In the genomic region with DNA sequence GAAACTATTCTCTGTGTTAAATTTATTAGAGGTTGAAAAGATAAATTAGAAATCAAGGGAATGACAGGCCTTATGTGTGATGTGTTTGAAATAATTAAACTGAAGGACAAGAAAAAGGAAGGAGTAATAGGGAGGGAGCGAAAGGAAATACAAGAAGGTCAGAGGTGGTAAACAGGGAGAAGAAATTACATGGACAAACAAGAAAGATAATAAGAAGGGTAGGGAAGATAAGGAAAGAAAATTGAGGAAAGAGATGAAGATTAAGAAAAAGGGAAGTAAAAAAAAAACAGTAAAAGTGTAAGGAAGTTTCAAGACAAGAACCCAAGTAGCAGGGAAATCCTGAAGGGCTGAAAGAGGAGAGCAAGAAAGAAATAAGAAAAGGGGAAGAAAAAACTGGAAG, we compare ENCODE assay signal across 11 cellular contexts. TPM values are rescaled to one million over a fixed set of nuclear protein-coding genes. Genes with fewer than 3 reads are reported as not detected.
DNase-seq lines count a peak whose midpoint lies in the region; ATAC-seq, FAIRE-seq and TF ChIP-seq lines count a peak whose summit lies in the region.
"Had no signal": no experiment of that assay in that cellular context is flagged by ENCODE, and none has a peak within 500 bp of the region (broad histone marks: within the 10 kb centered on the region; RNA-seq: fewer than 3 reads in every experiment).

No MANE protein-coding gene starts in this region.

- H3K9me1 ChIP-seq in K562 (ENCODE audit: control insufficient read depth, insufficient read depth, low read length), result no peaks in the 10 kb centered on the region

- no peak for TF ChIP-seq EP300 in K562 (IDR thresholded peaks at IDR 0.05; ENCODE audit: low read length)

- no peaks in the 10 kb centered on the region for H3K9me3 Mint-ChIP-seq in activated naive CD8-positive, alpha-beta T cell (ENCODE audit: low read depth)
- no peaks in the 10 kb centered on the region for H3K9me3 Mint-ChIP-seq in activated naive CD8-positive, alpha-beta T cell treated with anti-CD3 and anti-CD28 coated beads, Interleukin-2, amount 50 U/mL, for 24 hours
- H3K9me3 Mint-ChIP-seq in mesothelial cell of epicardium (no peaks in the 10 kb centered on the region), type B pancreatic cell (no peaks in the 10 kb centered on the region)
- H3K9me3 Mint-ChIP-seq: natural killer cell had no signal

- H3K9me3 ChIP-seq in K562 (replicated peaks; ENCODE audit: control insufficient read depth, insufficient read depth, low read depth, low read length), result no peaks in the 10 kb centered on the region

- no peak overlapping the region for H3K9ac ChIP-seq in K562 (ENCODE audit: insufficient read depth in 1 of 2, low read depth in 2 of 2, low read length in 2 of 2)

- TF ChIP-seq RAD21 in K562 (CRISPR knock-in tag; conservative IDR thresholded peaks at IDR 0.05 in 1 of 2, IDR thresholded peaks at IDR 0.05 in 1 of 2), result no peak

- no peak for DNase-seq in activated naive CD8-positive, alpha-beta T cell treated with anti-CD3 and anti-CD28 coated beads, Interleukin-2, amount 50 U/mL, for 24 hours
- DNase-seq in K562 (ENCODE audit: extremely low read depth in 1 of 4, low spot score in 3 of 4) (no peak), mesothelial cell of epicardium (ENCODE audit: low spot score in 2 of 2, unreplicated experiment in 2 of 2) (no peak), type B pancreatic cell (ENCODE audit: extremely low spot score, unreplicated experiment) (no peak), frontal cortex (ENCODE audit: low spot score in 2 of 2) (no peak)
- DNase-seq: natural killer cell had no signal

- no peak for TF ChIP-seq POLR2A in K562 (conservative IDR thresholded peaks at IDR 0.05)

- no peaks in the 10 kb centered on the region for H3K79me2 ChIP-seq in K562 (ENCODE audit: control insufficient read depth, insufficient read depth, low read length)

- no CpG with 5 or more reads among the region's 1 CpG for WGBS in K562 (ENCODE audit: insufficient coverage, low coverage, missing lambda C conversion rate)

- no peak overlapping the region for H3K4me3 Mint-ChIP-seq in activated naive CD8-positive, alpha-beta T cell
- no peak overlapping the region for H3K4me3 Mint-ChIP-seq in activated naive CD8-positive, alpha-beta T cell treated with anti-CD3 and anti-CD28 coated beads, Interleukin-2, amount 50 U/mL, for 24 hours
- H3K4me3 Mint-ChIP-seq in mesothelial cell of epicardium (no peak overlapping the region), type B pancreatic cell (peak overlapping the region; percentile 72)
- H3K4me3 Mint-ChIP-seq: natural killer cell had no signal

- peak overlapping the region; percentile 46 for H3K27ac Mint-ChIP-seq in activated naive CD8-positive, alpha-beta T cell
- no peak overlapping the region for H3K27ac Mint-ChIP-seq in activated naive CD8-positive, alpha-beta T cell treated with anti-CD3 and anti-CD28 coated beads, Interleukin-2, amount 50 U/mL, for 24 hours
- H3K27ac Mint-ChIP-seq in mesothelial cell of epicardium, result peak overlapping the region; percentile 99
- peak overlapping the region; percentile 98 for H3K27ac Mint-ChIP-seq in type B pancreatic cell
- H3K27ac Mint-ChIP-seq: natural killer cell had no signal

- H3K36me3 Mint-ChIP-seq in activated naive CD8-positive, alpha-beta T cell, result peaks cover 7% of the 10 kb centered on the region
- peaks cover 22% of the 10 kb centered on the region for H3K36me3 Mint-ChIP-seq in activated naive CD8-positive, alpha-beta T cell treated with anti-CD3 and anti-CD28 coated beads, Interleukin-2, amount 50 U/mL, for 24 hours (ENCODE audit: low read depth)
- H3K36me3 Mint-ChIP-seq in mesothelial cell of epicardium (peaks cover 5% of the 10 kb centered on the region), type B pancreatic cell (peaks cover 23% of the 10 kb centered on the region)

- no peak overlapping the region for H3K4me2 ChIP-seq in K562 (ENCODE audit: insufficient read depth, low read length)

- BruUV-seq in K562 (replicated peaks; lab: Mats Ljungman, UMichigan), result no TSS peak

- H3K27me3 ChIP-seq in K562 (ENCODE audit: control insufficient read depth in 2 of 2, insufficient read depth in 2 of 2, low read length in 2 of 2), result no peaks in the 10 kb centered on the region

- no peak overlapping the region for H3K27ac ChIP-seq in K562 (ENCODE audit: extremely low read depth, low read depth, low read length)
- H3K27ac ChIP-seq: VCaP had no signal

- peaks cover 7 to 19% of the 10 kb centered on the region in 2 experiments; a peak in 4 of 5 replicates for H3K4me1 ChIP-seq in K562 (replicated peaks in 1 of 2; ENCODE audit: control insufficient read depth in 2 of 2, insufficient read depth in 2 of 2, low read length in 2 of 2)

- no peaks in the 10 kb centered on the region for H4K20me1 ChIP-seq in K562 (replicated peaks; ENCODE audit: control insufficient read depth, insufficient read depth, low read length)

- TF ChIP-seq CTCF in K562 (IDR thresholded peaks at IDR 0.05 in 2 of 3, conservative IDR thresholded peaks at IDR 0.05 in 1 of 3; ENCODE audit: insufficient read depth in 2 of 3, low read depth in 1 of 3, low read length in 3 of 3), result no peak
- TF ChIP-seq CTCF in mesothelial cell of epicardium (IDR thresholded peaks at IDR 0.05; ENCODE audit: unreplicated experiment), result no peak
- TF ChIP-seq CTCF in type B pancreatic cell (conservative IDR thresholded peaks at IDR 0.05), result no peak

- no peak overlapping the region for H2AFZ ChIP-seq in K562 (ENCODE audit: low read depth, low read length)

- intact Hi-C loops in K562 (cut with micrococcal nuclease), result no loop called here

- CTCF ChIA-PET in K562 (lab: Yijun Ruan, JAX; ENCODE audit: low intra/inter-chr PET ratio), result no interaction called here

- in situ Hi-C loops in K562 (cut with MboI), result no loop called here

- no peak for ATAC-seq in activated naive CD8-positive, alpha-beta T cell treated with anti-CD3 and anti-CD28 coated beads, Interleukin-2, amount 50 U/mL, for 24 hours
- ATAC-seq in K562, result no peak
- ATAC-seq in GM21737 (IDR thresholded peaks at IDR 0.05; ENCODE audit: unreplicated experiment), result no peak
- ATAC-seq in GM18870 (IDR thresholded peaks at IDR 0.05; ENCODE audit: unreplicated experiment), result no peak
- ATAC-seq: natural killer cell had no signal

- POLR2A ChIA-PET in K562 (lab: Yijun Ruan, JAX), result interaction anchor here (0.6 to 1.3 kb wide), 2 partner anchors 18 to 29 kb away, joined by 3 to 5 read pairs; no protein-coding TSS in a partner anchor

- no peaks in the 10 kb centered on the region for H3K27me3 Mint-ChIP-seq in activated naive CD8-positive, alpha-beta T cell
- no peaks in the 10 kb centered on the region for H3K27me3 Mint-ChIP-seq in activated naive CD8-positive, alpha-beta T cell treated with anti-CD3 and anti-CD28 coated beads, Interleukin-2, amount 50 U/mL, for 24 hours
- H3K27me3 Mint-ChIP-seq in mesothelial cell of epicardium (ENCODE audit: low read depth) (no peaks in the 10 kb centered on the region), type B pancreatic cell (no peaks in the 10 kb centered on the region)

- H3K4me3 ChIP-seq in K562, result no peak overlapping the region

- FAIRE-seq in K562 (lab: Jason Lieb, UNC) (no peak), frontal cortex (lab: Jason Lieb, UNC) (no peak)
- FAIRE-seq: bronchial epithelial cell had no signal

- peaks cover 47% of the 10 kb centered on the region; the same call in 2 of the 3 replicates for H3K36me3 ChIP-seq in K562 (ENCODE audit: control insufficient read depth, insufficient read depth, low read length)

- H3K4me1 Mint-ChIP-seq in activated naive CD8-positive, alpha-beta T cell (ENCODE audit: low read depth), result peaks cover 3% of the 10 kb centered on the region
- H3K4me1 Mint-ChIP-seq in activated naive CD8-positive, alpha-beta T cell treated with anti-CD3 and anti-CD28 coated beads, Interleukin-2, amount 50 U/mL, for 24 hours, result peaks cover 7% of the 10 kb centered on the region
- H3K4me1 Mint-ChIP-seq in mesothelial cell of epicardium (peaks cover 61% of the 10 kb centered on the region), type B pancreatic cell (ENCODE audit: unreplicated experiment) (peaks cover 20% of the 10 kb centered on the region)
- H3K4me1 Mint-ChIP-seq: natural killer cell had no signal

RNA-seq across cellular contexts. Expression of a gene that starts 26.2 kb away (rescaled TPM):
- 164 and 212 TPM in 2 replicates for total RNA-seq in K562 (2011; cell fraction: chromatin; rRNA removed; ENCODE audit: low replicate concordance)
- 137 and 142 TPM in 2 replicates for total RNA-seq in K562 (2011; cell fraction: nucleolus; rRNA removed)
- 205 and 289 TPM in 2 replicates for total RNA-seq in K562 (2011; cell fraction: nucleoplasm; rRNA removed)
- total RNA-seq in K562 (2014; rRNA removed) (348 and 357 TPM in 2 replicates), K562 (2014; rRNA removed; fragmentation: Illumina TruSeq; extraction: Trizol) (452 and 478 TPM in 2 replicates), K562 (2015; rRNA removed; fragmentation: Illumina TruSeq; extraction: Trizol) (361 and 377 TPM in 2 replicates), K562 (2021) (298 and 301 TPM in 2 replicates), mesothelial cell of epicardium (1,031 to 1,044 TPM (median 1,040 TPM) in 3 replicates), type B pancreatic cell (ENCODE audit: low replicate concordance) (493 and 1,531 TPM in 2 replicates), frontal cortex (34.6 TPM)
- polyA plus RNA-seq in K562 (2011; rRNA removed) (505 and 549 TPM in 2 replicates), K562 (2014; fragmentation: Illumina TruSeq; extraction: Trizol) (545 and 579 TPM in 2 replicates), K562 (2014; fragmentation: Nextera tagmentation; extraction: Ambion mirVana) (1,000 to 10,000 TPM in 1 of 2 experiments, 100 to 1,000 TPM in 1; 826 to 1,102 TPM), K562 (2014; rRNA removed) (451 and 471 TPM in 2 replicates)
- 382 and 535 TPM in 2 replicates for polyA plus RNA-seq in K562 (2011; cell fraction: cytosol; rRNA removed)
- polyA plus RNA-seq in K562 (2011; cell fraction: nucleus; rRNA removed), result 156 and 264 TPM in 2 replicates
- 225 and 402 TPM in 2 replicates for polyA plus RNA-seq in K562 (2012)
- 663 and 682 TPM in 2 replicates for polyA minus RNA-seq in K562 (2011; rRNA and poly(A)+ RNA removed)
- 189 and 192 TPM in 2 replicates for polyA minus RNA-seq in K562 (2011; cell fraction: cytosol; rRNA and poly(A)+ RNA removed)
- 71.9 and 132 TPM in 2 replicates for polyA minus RNA-seq in K562 (2011; cell fraction: nucleus; rRNA and poly(A)+ RNA removed)

RNA-seq across cellular contexts. Expression of a gene that starts 54.9 kb away (rescaled TPM):
- 69.6 and 202 TPM in 2 replicates for total RNA-seq in K562 (2011; cell fraction: chromatin; rRNA removed; ENCODE audit: low replicate concordance)
- total RNA-seq in K562 (2011; cell fraction: nucleolus; rRNA removed), result 35.4 and 55.4 TPM in 2 replicates
- 87.3 and 162 TPM in 2 replicates for total RNA-seq in K562 (2011; cell fraction: nucleoplasm; rRNA removed)
- total RNA-seq in K562 (2014; rRNA removed) (26.6 and 31.0 TPM in 2 replicates), K562 (2014; rRNA removed; fragmentation: Illumina TruSeq; extraction: Trizol) (58.1 and 67.9 TPM in 2 replicates), K562 (2015; rRNA removed; fragmentation: Illumina TruSeq; extraction: Trizol) (51.4 and 59.4 TPM in 2 replicates), K562 (2021) (63.7 and 69.7 TPM in 2 replicates), mesothelial cell of epicardium (67.2 to 72.4 TPM (median 67.2 TPM) in 3 replicates), type B pancreatic cell (ENCODE audit: low replicate concordance) (51.1 and 67.1 TPM in 2 replicates), frontal cortex (38.3 TPM)
- polyA plus RNA-seq in K562 (2011; rRNA removed) (78.9 and 87.9 TPM in 2 replicates), K562 (2014; fragmentation: Illumina TruSeq; extraction: Trizol) (58.7 and 62.6 TPM in 2 replicates), K562 (2014; fragmentation: Nextera tagmentation; extraction: Ambion mirVana) (10 to 100 TPM; 21.8 to 31.7 TPM), K562 (2014; rRNA removed) (37.9 and 42.0 TPM in 2 replicates)
- 32.6 and 41.3 TPM in 2 replicates for polyA plus RNA-seq in K562 (2011; cell fraction: cytosol; rRNA removed)
- 68.8 and 81.9 TPM in 2 replicates for polyA plus RNA-seq in K562 (2011; cell fraction: nucleus; rRNA removed)
- polyA plus RNA-seq in K562 (2012), result 36.8 and 38.4 TPM in 2 replicates
- polyA minus RNA-seq in K562 (2011; rRNA and poly(A)+ RNA removed), result 88.3 and 107 TPM in 2 replicates
- polyA minus RNA-seq in K562 (2011; cell fraction: cytosol; rRNA and poly(A)+ RNA removed), result 41.0 and 42.8 TPM in 2 replicates
- polyA minus RNA-seq in K562 (2011; cell fraction: nucleus; rRNA and poly(A)+ RNA removed), result 73.4 and 123 TPM in 2 replicates
